Comparison of ENCODE assay signal across 7 cellular contexts in the genomic region with DNA sequence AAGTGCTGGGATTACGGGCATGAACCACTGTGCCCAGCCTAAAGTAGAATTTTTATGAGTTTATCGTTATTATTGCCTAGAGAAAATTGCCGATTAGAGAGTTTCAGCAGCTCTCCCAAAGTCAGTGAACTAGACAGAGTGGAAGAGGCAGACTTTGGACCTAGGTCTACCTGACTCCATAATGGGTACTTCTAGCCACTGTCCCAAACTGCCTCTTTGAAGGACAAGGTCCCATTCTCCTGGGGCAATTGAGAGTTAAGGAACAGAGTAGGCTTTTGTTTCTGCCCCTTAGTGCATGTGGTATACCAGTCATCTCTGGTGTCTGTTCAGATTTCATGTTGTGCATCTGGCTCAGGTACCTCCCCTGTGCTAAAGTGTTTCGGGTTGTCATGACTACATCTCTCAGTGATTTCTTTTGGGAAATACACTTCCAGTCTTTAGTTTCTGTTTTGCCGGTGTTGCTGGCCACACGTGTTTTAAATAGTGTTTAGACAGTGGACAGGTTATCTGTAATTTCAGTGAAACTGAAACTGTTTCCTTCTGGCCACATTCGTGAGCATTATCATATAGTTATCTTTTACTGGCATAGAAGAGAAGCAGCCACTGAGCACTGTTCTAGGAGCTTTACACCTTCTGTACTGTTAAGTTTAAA. TPM values are rescaled to one million over a fixed set of nuclear protein-coding genes. Genes with fewer than 3 reads are reported as not detected.
DNase-seq lines count a peak whose midpoint lies in the region; ATAC-seq and TF ChIP-seq lines count a peak whose summit lies in the region.

No MANE protein-coding gene starts in this region.

- H3K27ac ChIP-seq in SJSA1: no peak overlapping the region

- H3K9me3 ChIP-seq in SJSA1 (replicated peaks): no peaks in the 10 kb centered on the region

- H3K27ac Mint-ChIP-seq in memory B cell: no peak overlapping the region
- H3K27ac Mint-ChIP-seq in glutamatergic neuron (ENCODE audit: unreplicated experiment): no peak overlapping the region

- 0 out of 2 replicates have a peak overlapping the region, but pooled peaks have one; percentile 2 for H3K4me3 ChIP-seq in SJSA1

- ATAC-seq in GM19043 (IDR thresholded peaks at IDR 0.05; ENCODE audit: low read depth, unreplicated experiment): peak; percentile 94
- peak; percentile 92 for ATAC-seq in HG02852 (IDR thresholded peaks at IDR 0.05; ENCODE audit: unreplicated experiment)
- peak; percentile 67 for ATAC-seq in memory B cell (ENCODE audit: low read depth)

- no peaks in the 10 kb centered on the region for H3K36me3 ChIP-seq in SJSA1

- H3K36me3 Mint-ChIP-seq in memory B cell: no peaks in the 10 kb centered on the region
- H3K36me3 Mint-ChIP-seq in glutamatergic neuron (ENCODE audit: unreplicated experiment): peaks cover 1% of the 10 kb centered on the region

- DNase-seq in SJSA1 (ENCODE audit: low read depth in 1 of 2, low spot score in 2 of 2): peak in 1 of 2 experiments; percentile 15
- DNase-seq in memory B cell (ENCODE audit: low spot score in 2 of 2): no peak
- no peak for DNase-seq in glutamatergic neuron
- no peak for DNase-seq in ecto neural progenitor cell (ENCODE audit: low spot score)
- DNase-seq in activated CD8-positive, alpha-beta memory T cell treated with anti-CD3 and anti-CD28 coated beads, Interleukin-2, amount 50 U/mL, for 48 hours: no peak

- H3K27me3 ChIP-seq in SJSA1 (replicated peaks): no peaks in the 10 kb centered on the region

- H3K4me1 Mint-ChIP-seq in memory B cell: peaks cover 5% of the 10 kb centered on the region
- H3K4me1 Mint-ChIP-seq in glutamatergic neuron (ENCODE audit: low read depth, unreplicated experiment): no peaks in the 10 kb centered on the region

- no peak for TF ChIP-seq CTCF in glutamatergic neuron (IDR thresholded peaks at IDR 0.05; ENCODE audit: partially characterized antibody, unreplicated experiment)

- H3K27me3 Mint-ChIP-seq in memory B cell: no peaks in the 10 kb centered on the region
- peaks cover 1% of the 10 kb centered on the region for H3K27me3 Mint-ChIP-seq in glutamatergic neuron (ENCODE audit: unreplicated experiment)

- H3K4me3 Mint-ChIP-seq in memory B cell (peak overlapping the region; percentile 14), glutamatergic neuron (ENCODE audit: unreplicated experiment) (no peak overlapping the region)

- H3K4me1 ChIP-seq in SJSA1 (replicated peaks): no peaks in the 10 kb centered on the region; the same call in 1 of the 2 replicates

- H3K9me3 Mint-ChIP-seq in memory B cell (peaks cover 1% of the 10 kb centered on the region), glutamatergic neuron (ENCODE audit: unreplicated experiment) (no peaks in the 10 kb centered on the region)

RNA-seq across cellular contexts. Expression of a gene that starts 4.7 kb away (rescaled TPM):
- total RNA-seq in SJSA1 (2014; rRNA removed; shearing (Covaris generic)): 0.08 TPM in 1 of 2 replicates, not detected in the other
- 0.07 TPM for total RNA-seq in glutamatergic neuron (ENCODE audit: unreplicated experiment)

RNA-seq across cellular contexts. Expression of a gene that starts 52.5 kb away (rescaled TPM):
- not detected in 2 replicates for total RNA-seq in SJSA1 (2014; rRNA removed; shearing (Covaris generic))
- 7.9 TPM for total RNA-seq in glutamatergic neuron (ENCODE audit: unreplicated experiment)
